ENCODE assay signal across 14 cellular contexts in the genomic region with DNA sequence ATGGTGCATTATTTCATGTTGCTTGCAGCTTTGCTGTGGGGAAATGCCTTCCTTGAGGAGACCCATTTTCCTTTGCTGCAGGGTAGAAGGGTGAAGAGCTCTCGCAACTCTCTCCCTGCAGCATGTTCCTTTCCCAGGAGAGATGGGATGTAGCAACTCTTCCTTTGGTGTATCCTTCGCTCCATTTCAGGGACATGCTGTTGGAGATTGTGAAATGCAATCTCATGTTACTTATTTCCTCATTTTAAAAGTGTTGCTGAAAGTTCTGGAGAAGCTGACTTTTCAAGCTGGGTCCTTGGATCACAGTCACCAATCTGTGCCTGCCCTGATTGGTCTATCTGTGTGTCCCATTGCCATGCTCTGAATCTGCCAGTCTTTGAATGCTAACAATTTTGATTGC.
DNase-seq lines count a peak whose midpoint lies in the region; ATAC-seq and TF ChIP-seq lines count a peak whose summit lies in the region.
"Had no signal": no experiment of that assay in that cellular context is flagged by ENCODE, and none has a peak within 500 bp of the region (broad histone marks: within the 10 kb centered on the region; RNA-seq: fewer than 3 reads in every experiment).

No MANE protein-coding gene starts in this region.

- no peak for ATAC-seq in CD4-positive, alpha-beta T cell (ENCODE audit: poor library complexity)
- no peak for ATAC-seq in activated T-cell treated with anti-CD3 and anti-CD28 coated beads, Interleukin-2, amount 50 U/mL, for 72 hours (replicated peaks in 1 of 2)

- no peak overlapping the region for H3K4me3 Mint-ChIP-seq in CD4-positive, alpha-beta T cell
- H3K4me3 Mint-ChIP-seq in activated T-cell treated with anti-CD3 and anti-CD28 coated beads, Interleukin-2, amount 50 U/mL, for 72 hours: no peak overlapping the region
- H3K4me3 Mint-ChIP-seq: activated B cell treated with CpG ODN at 0.5 μM for 24 hours, endodermal cell had no signal

- CTCF ChIA-PET in CD4-positive, alpha-beta T cell (lab: Charles Lee): no interaction called here

- peaks cover 4% of the 10 kb centered on the region for H3K4me1 Mint-ChIP-seq in CD4-positive, alpha-beta T cell (ENCODE audit: low read depth)
- H3K4me1 Mint-ChIP-seq in activated T-cell treated with anti-CD3 and anti-CD28 coated beads, Interleukin-2, amount 50 U/mL, for 72 hours (ENCODE audit: low read depth): no peaks in the 10 kb centered on the region

- no peaks in the 10 kb centered on the region for H3K9me3 ChIP-seq in CD4-positive, alpha-beta T cell (ENCODE audit: control insufficient read depth, low read length)
- H3K9me3 ChIP-seq: SJSA1, stomach had no signal

- peak; percentile 71 for DNase-seq in GM03348 (ENCODE audit: low spot score)
- DNase-seq in SKM-1 (lab: John Stamatoyannopoulos, UW; ENCODE audit: unreplicated experiment): peak; percentile 37
- DNase-seq in foreskin fibroblast: peak; percentile 60 to 70
- DNase-seq in skeletal muscle cell (ENCODE audit: low read depth): peak; percentile 86
- no peak for DNase-seq in CD4-positive, alpha-beta T cell
- no peak for DNase-seq in activated T-cell treated with anti-CD3 and anti-CD28 coated beads, Interleukin-2, amount 50 U/mL, for 72 hours
- DNase-seq in effector CD4-positive, alpha-beta T cell: no peak
- no peak for DNase-seq in NCI-H1436 (lab: John Stamatoyannopoulos, UW)
- DNase-seq: activated B cell treated with CpG ODN at 0.5 μM for 24 hours; activated T-cell treated with anti-CD3 and anti-CD28 coated beads, Interleukin-2, amount 50 U/mL, for 1 hour; endodermal cell; NCI-H510A; stomach had no signal

- peaks cover 29% of the 10 kb centered on the region for H3K27me3 ChIP-seq in CD4-positive, alpha-beta T cell (ENCODE audit: control insufficient read depth, insufficient read depth, low read length)
- H3K27me3 ChIP-seq: SJSA1, stomach had no signal

- TF ChIP-seq CTCF in foreskin fibroblast (IDR thresholded peaks at IDR 0.05; ENCODE audit: low read depth, low read length): no peak
- no peak for TF ChIP-seq CTCF in CD4-positive, alpha-beta T cell (IDR thresholded peaks at IDR 0.05)

- no peak overlapping the region for H3K27ac ChIP-seq in CD4-positive, alpha-beta T cell (ENCODE audit: low read depth, low read length)
- H3K27ac ChIP-seq: SJSA1 had no signal

- H3K4me3 ChIP-seq in foreskin fibroblast (ENCODE audit: low read depth in 1 of 2, low read length in 2 of 2): no peak overlapping the region
- H3K4me3 ChIP-seq in skeletal muscle cell (ENCODE audit: low read depth, low read length): no peak overlapping the region
- H3K4me3 ChIP-seq: SJSA1, stomach had no signal

- intact Hi-C loops in CD4-positive, alpha-beta T cell (cut with DNase I, micrococcal nuclease): no loop called here

- POLR2A ChIA-PET in CD4-positive, alpha-beta T cell (lab: Charles Lee): no interaction called here

- H3K36me3 Mint-ChIP-seq in CD4-positive, alpha-beta T cell (ENCODE audit: low read depth): no peaks in the 10 kb centered on the region
- H3K36me3 Mint-ChIP-seq in activated T-cell treated with anti-CD3 and anti-CD28 coated beads, Interleukin-2, amount 50 U/mL, for 72 hours (ENCODE audit: insufficient read depth in 2 of 2): peaks cover 0 to 2% of the 10 kb centered on the region in 2 donors

- H3K27me3 Mint-ChIP-seq in CD4-positive, alpha-beta T cell: peaks cover 69% of the 10 kb centered on the region
- peaks cover 55% of the 10 kb centered on the region for H3K27me3 Mint-ChIP-seq in activated T-cell treated with anti-CD3 and anti-CD28 coated beads, Interleukin-2, amount 50 U/mL, for 72 hours (ENCODE audit: low read depth)

- no peak overlapping the region for H3K27ac Mint-ChIP-seq in CD4-positive, alpha-beta T cell
- no peak overlapping the region for H3K27ac Mint-ChIP-seq in activated T-cell treated with anti-CD3 and anti-CD28 coated beads, Interleukin-2, amount 50 U/mL, for 72 hours
- H3K27ac Mint-ChIP-seq: activated B cell treated with CpG ODN at 0.5 μM for 24 hours, endodermal cell had no signal

- H3K9me3 Mint-ChIP-seq in CD4-positive, alpha-beta T cell: no peaks in the 10 kb centered on the region
- peaks cover 0 to 1% of the 10 kb centered on the region in 2 donors for H3K9me3 Mint-ChIP-seq in activated T-cell treated with anti-CD3 and anti-CD28 coated beads, Interleukin-2, amount 50 U/mL, for 72 hours
- H3K9me3 Mint-ChIP-seq: activated B cell treated with CpG ODN at 0.5 μM for 24 hours had no signal

Comparison
In these comparisons a context has a peak if more than half of its experiments do, and no peak if none do; other contexts are left out.
1. DNase-seq: peak in GM03348 (single experiment), SKM-1 (single experiment), foreskin fibroblast (2 of 2) and skeletal muscle cell (single experiment); none in CD4-positive, alpha-beta T cell (0 of 10), activated T-cell treated with anti-CD3 and anti-CD28 coated beads, Interleukin-2, amount 50 U/mL, for 72 hours (0 of 2), effector CD4-positive, alpha-beta T cell (single experiment) and NCI-H1436 (single experiment).